Comparison of ENCODE assay signal across 10 cellular contexts in the genomic region with DNA sequence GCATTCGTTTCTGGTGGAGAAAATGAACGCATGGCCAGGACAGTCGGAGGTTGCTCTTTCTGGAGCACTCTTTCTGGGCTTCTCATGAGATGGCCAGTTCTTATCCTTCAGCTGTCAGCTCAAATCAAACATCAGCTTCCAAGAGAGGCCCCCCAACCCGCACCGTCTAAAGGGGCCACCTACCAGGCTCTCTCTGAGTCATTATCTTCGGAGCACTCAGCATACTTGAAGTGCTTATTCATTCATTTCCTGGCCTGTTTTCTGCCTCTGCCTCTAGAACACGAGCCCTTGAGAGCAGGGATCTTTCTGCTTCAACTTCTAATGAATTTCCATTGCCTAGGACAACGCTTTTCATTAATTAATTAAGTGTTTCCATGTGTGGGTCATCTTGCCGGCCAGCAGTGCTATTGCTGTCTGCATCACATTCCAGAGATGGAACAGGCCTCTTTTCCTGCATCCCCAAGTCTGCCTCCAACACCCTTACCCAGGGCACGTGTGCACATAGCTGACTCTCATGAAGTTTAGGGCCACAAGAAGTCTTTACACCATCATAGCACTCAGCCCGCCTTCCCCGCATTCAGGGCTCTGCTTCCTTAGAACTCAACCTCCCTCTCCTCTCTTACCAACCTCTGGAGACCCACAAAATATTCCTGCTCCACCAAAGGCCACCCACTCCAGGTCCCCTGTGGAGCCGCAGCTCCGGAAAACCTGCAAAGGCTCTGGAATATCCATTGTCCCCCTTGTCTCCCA. TPM values are rescaled to one million over a fixed set of nuclear protein-coding genes. Genes with fewer than 3 reads are reported as not detected.
A peak's percentile ranks its signal among the peaks of the same experiment; 100 is the strongest.
DNase-seq lines count a peak whose midpoint lies in the region; ATAC-seq, FAIRE-seq and TF ChIP-seq lines count a peak whose summit lies in the region.
"Had no signal": no experiment of that assay in that cellular context is flagged by ENCODE, and none has a peak within 500 bp of the region (broad histone marks: within the 10 kb centered on the region; RNA-seq: fewer than 3 reads in every experiment).

No MANE protein-coding gene starts in this region.

- no peak overlapping the region for H4K8ac ChIP-seq in neuronal stem cell (ENCODE audit: low read depth, low read length)

- H3K4me2 ChIP-seq in endothelial cell of umbilical vein (ENCODE audit: insufficient read depth, low read length) (no peak overlapping the region), neuronal stem cell (ENCODE audit: insufficient read depth, low read length, poor library complexity, severe bottlenecking) (no peak overlapping the region)

- H3K36me3 ChIP-seq in endothelial cell of umbilical vein (ENCODE audit: control insufficient read depth in 2 of 2, extremely low read depth in 1 of 2, insufficient read depth in 2 of 2, low read length in 2 of 2): no peaks in the 10 kb centered on the region
- H3K36me3 ChIP-seq in neuronal stem cell (replicated peaks in 1 of 2; ENCODE audit: control insufficient read depth in 2 of 2, insufficient read depth in 2 of 2, low read length in 2 of 2): no peaks in the 10 kb centered on the region

- H4K20me1 ChIP-seq in endothelial cell of umbilical vein (replicated peaks; ENCODE audit: control insufficient read depth, extremely low read depth, insufficient read depth, low read length): no peaks in the 10 kb centered on the region

- H2BK15ac ChIP-seq in neuronal stem cell (ENCODE audit: low read length): no peak overlapping the region

- intact Hi-C loops in endothelial cell of umbilical vein (cut with micrococcal nuclease): loop anchor here (1.0 kb wide), 1 partner anchor 15 kb away; no protein-coding TSS in a partner anchor

- peak; percentile 80 for DNase-seq in DMS79 treated with DMSO at 0.1 percent for 48 hours (lab: John Stamatoyannopoulos, UW)
- peak; percentile 18 for DNase-seq in NCI-H460 (ENCODE audit: extremely low read depth, low read depth)
- peak; percentile 52 for DNase-seq in endothelial cell of umbilical vein (ENCODE audit: low read depth, low spot score)
- no peak for DNase-seq in neuronal stem cell (ENCODE audit: low spot score)
- no peak for DNase-seq in activated gamma-delta T cell (lab: John Stamatoyannopoulos, UW)
- no peak for DNase-seq in D721Med (ENCODE audit: insufficient read length, low spot score)
- no peak for DNase-seq in activated CD8-positive, alpha-beta T cell treated with anti-CD3 and anti-CD28 coated beads, Interleukin-2, amount 10 ng/mL, durations not matched to agents 7 days and 5 days
- DNase-seq: activated gamma-delta T cell treated with Interleukin-2 at 50 U/mL for 16 hours, NCI-H82 had no signal

- no peak overlapping the region for H4K91ac ChIP-seq in neuronal stem cell (ENCODE audit: low read depth, low read length, poor library complexity)

- H3K4me1 Mint-ChIP-seq in activated CD8-positive, alpha-beta T cell treated with anti-CD3 and anti-CD28 coated beads, Interleukin-2, amount 10 ng/mL, durations not matched to agents 7 days and 5 days (ENCODE audit: low read depth): no peaks in the 10 kb centered on the region

- H3K27me3 ChIP-seq in endothelial cell of umbilical vein (ENCODE audit: control insufficient read depth in 2 of 2, insufficient read depth in 2 of 2, low read length in 2 of 2) (peaks cover 11 to 17% of the 10 kb centered on the region in 2 experiments), neuronal stem cell (ENCODE audit: control insufficient read depth in 3 of 3, insufficient read depth in 3 of 3, low read depth in 1 of 3, low read length in 3 of 3) (no peaks in the 10 kb centered on the region)

- H3K9me1 ChIP-seq in endothelial cell of umbilical vein (replicated peaks; ENCODE audit: control insufficient read depth, extremely low read depth, insufficient read depth, low read length): no peaks in the 10 kb centered on the region

- peak; percentile 96 for FAIRE-seq in endothelial cell of umbilical vein (lab: Jason Lieb, UNC)
- FAIRE-seq in D721Med (lab: Jason Lieb, UNC): no peak

- H3K79me2 ChIP-seq in endothelial cell of umbilical vein (ENCODE audit: control insufficient read depth, insufficient read depth, low read length): no peaks in the 10 kb centered on the region

- peak overlapping the region; percentile 68 for H3K18ac ChIP-seq in neuronal stem cell (ENCODE audit: low read length)

- CTCF ChIA-PET in endothelial cell of umbilical vein (lab: Charles Lee): interaction anchor here (1.2 to 10.7 kb wide), 6 partner anchors 8 to 102 kb away, joined by 3 to 528 read pairs (median 6); a partner anchor contains a TSS
- CTCF ChIA-PET in activated CD8-positive, alpha-beta T cell treated with anti-CD3 and anti-CD28 coated beads, Interleukin-2, amount 10 ng/mL, durations not matched to agents 7 days and 5 days (lab: Charles Lee): interaction anchor here (1.0 to 1.2 kb wide), 2 partner anchors 8 to 119 kb away, joined by 3 to 5 read pairs; no protein-coding TSS in a partner anchor

- H3K4me3 Mint-ChIP-seq in activated CD8-positive, alpha-beta T cell treated with anti-CD3 and anti-CD28 coated beads, Interleukin-2, amount 10 ng/mL, durations not matched to agents 7 days and 5 days: no peak overlapping the region

- H3K36me3 Mint-ChIP-seq in activated CD8-positive, alpha-beta T cell treated with anti-CD3 and anti-CD28 coated beads, Interleukin-2, amount 10 ng/mL, durations not matched to agents 7 days and 5 days (ENCODE audit: low read depth): no peaks in the 10 kb centered on the region

- H3K9me3 ChIP-seq in endothelial cell of umbilical vein (replicated peaks; ENCODE audit: control insufficient read depth, insufficient read depth, low read length) (no peaks in the 10 kb centered on the region), neuronal stem cell (replicated peaks in 1 of 2; ENCODE audit: control insufficient read depth in 2 of 2, insufficient read depth in 1 of 2, low read depth in 1 of 2, low read length in 2 of 2) (no peaks in the 10 kb centered on the region)

- POLR2A ChIA-PET in endothelial cell of umbilical vein (lab: Charles Lee): no interaction called here
- POLR2A ChIA-PET in activated CD8-positive, alpha-beta T cell treated with anti-CD3 and anti-CD28 coated beads, Interleukin-2, amount 10 ng/mL, durations not matched to agents 7 days and 5 days (lab: Charles Lee): no interaction called here

- ATAC-seq in HG03457 (IDR thresholded peaks at IDR 0.05; ENCODE audit: unreplicated experiment): no peak
- no peak for ATAC-seq in activated CD8-positive, alpha-beta T cell treated with anti-CD3 and anti-CD28 coated beads, Interleukin-2, amount 10 ng/mL, durations not matched to agents 7 days and 5 days

- H3K27me3 Mint-ChIP-seq in activated CD8-positive, alpha-beta T cell treated with anti-CD3 and anti-CD28 coated beads, Interleukin-2, amount 10 ng/mL, durations not matched to agents 7 days and 5 days (ENCODE audit: low read depth): peaks cover 59% of the 10 kb centered on the region

- no CpG with 5 or more reads among the region's 14 CpGs for WGBS in neuronal stem cell (ENCODE audit: extremely low coverage in 2 of 2, insufficient read length in 2 of 2, insufficient replicate concordance in 1 of 2), 2 donors

- H3K4me3 ChIP-seq in endothelial cell of umbilical vein (replicated peaks in 1 of 3; ENCODE audit: insufficient read depth in 1 of 3, low read depth in 1 of 3, low read length in 3 of 3) (no peak overlapping the region), neuronal stem cell (ENCODE audit: low read length in 2 of 2) (no peak overlapping the region)

- no peak overlapping the region for H3K27ac Mint-ChIP-seq in activated CD8-positive, alpha-beta T cell treated with anti-CD3 and anti-CD28 coated beads, Interleukin-2, amount 10 ng/mL, durations not matched to agents 7 days and 5 days

- no TSS peak for BruUV-seq in endothelial cell of umbilical vein (replicated peaks; lab: Mats Ljungman, UMichigan)

- H3K9ac ChIP-seq in endothelial cell of umbilical vein (replicated peaks; ENCODE audit: extremely low read depth, insufficient read depth, low read length) (no peak overlapping the region), neuronal stem cell (ENCODE audit: low read depth, low read length, poor library complexity) (no peak overlapping the region)

- H3K79me1 ChIP-seq in neuronal stem cell (ENCODE audit: low read depth, low read length): no peaks in the 10 kb centered on the region

- H3K4ac ChIP-seq in neuronal stem cell (ENCODE audit: low read length): no peak overlapping the region

- H3K4me1 ChIP-seq in endothelial cell of umbilical vein (ENCODE audit: control insufficient read depth, extremely low read depth, insufficient read depth, low read length) (peaks cover 10% of the 10 kb centered on the region), neuronal stem cell (ENCODE audit: control insufficient read depth in 2 of 2, insufficient read depth in 1 of 2, low read depth in 1 of 2, low read length in 2 of 2) (peaks cover 7 to 56% of the 10 kb centered on the region in 2 donors)

- H3K23ac ChIP-seq in neuronal stem cell (ENCODE audit: low read depth, low read length, poor library complexity): no peak overlapping the region

- H2AFZ ChIP-seq in endothelial cell of umbilical vein (ENCODE audit: low read depth, low read length) (no peak overlapping the region), neuronal stem cell (ENCODE audit: low read length) (peak overlapping the region; percentile 58)

- H2BK12ac ChIP-seq in neuronal stem cell (ENCODE audit: low read length): no peak overlapping the region

- H2BK5ac ChIP-seq in neuronal stem cell (ENCODE audit: low read length): no peak overlapping the region

- H2BK120ac ChIP-seq in neuronal stem cell (ENCODE audit: low read depth, low read length): no peak overlapping the region

- H3K14ac ChIP-seq in neuronal stem cell (ENCODE audit: low read length): no peak overlapping the region

- dilution Hi-C loops in endothelial cell of umbilical vein (cut with MboI; ENCODE audit: extremely low pct_ligation_motif_present, low sequenced_read_pairs): loop anchor here (25.0 kb wide), 1 partner anchor 103 kb away; a partner anchor contains a TSS

- H2AK5ac ChIP-seq in neuronal stem cell (ENCODE audit: low read depth, low read length): no peak overlapping the region

- H3K27ac ChIP-seq in endothelial cell of umbilical vein (ENCODE audit: insufficient read depth, low read depth, low read length): no peak overlapping the region
- no peak overlapping the region for H3K27ac ChIP-seq in neuronal stem cell (replicated peaks; ENCODE audit: low read length)

- H3K9me3 Mint-ChIP-seq in activated CD8-positive, alpha-beta T cell treated with anti-CD3 and anti-CD28 coated beads, Interleukin-2, amount 10 ng/mL, durations not matched to agents 7 days and 5 days (ENCODE audit: insufficient read depth): no peaks in the 10 kb centered on the region

- no peak for TF ChIP-seq POLR2A in endothelial cell of umbilical vein (IDR thresholded peaks at IDR 0.05; ENCODE audit: low read depth, low read length)

- TF ChIP-seq CTCF in endothelial cell of umbilical vein (IDR thresholded peaks at IDR 0.05; ENCODE audit: extremely low read depth in 1 of 2, insufficient read depth in 1 of 2, low read depth in 1 of 2, low read length in 2 of 2) (no peak), D721Med (IDR thresholded peaks at IDR 0.05; ENCODE audit: insufficient read depth, missing control alignments) (no peak)

RNA-seq across cellular contexts. Expression of a gene that starts 52.1 kb away (rescaled TPM):
- total RNA-seq in NCI-H460 (2014; rRNA removed; shearing (Covaris generic)): not detected in 2 replicates
- not detected in 2 replicates for polyA plus RNA-seq in NCI-H460 (2014; cell fraction: nucleus; rRNA removed)
- 73.0 and 95.2 TPM in 2 replicates for total RNA-seq in endothelial cell of umbilical vein
- 83.4 and 98.9 TPM in 2 replicates for polyA plus RNA-seq in endothelial cell of umbilical vein
- 72.2 and 80.1 TPM in 2 replicates for polyA plus RNA-seq in endothelial cell of umbilical vein (2011; cell fraction: cytosol; rRNA removed)
- polyA plus RNA-seq in endothelial cell of umbilical vein (2011; cell fraction: nucleus; rRNA removed): 31.8 and 35.0 TPM in 2 replicates
- 72.6 and 111 TPM in 2 replicates for polyA plus RNA-seq in endothelial cell of umbilical vein (2012)
- polyA minus RNA-seq in endothelial cell of umbilical vein: 112 and 124 TPM in 2 replicates
- polyA minus RNA-seq in endothelial cell of umbilical vein (2011; cell fraction: cytosol; rRNA and poly(A)+ RNA removed): not detected
- polyA minus RNA-seq in endothelial cell of umbilical vein (2011; cell fraction: nucleus; rRNA and poly(A)+ RNA removed): 12.2 and 16.6 TPM in 2 replicates
- 0.15 TPM for polyA plus RNA-seq in neuronal stem cell (2013, experiment 1 of 2)
- 0.10 TPM for polyA plus RNA-seq in neuronal stem cell (2013, experiment 2 of 2)
- 100 to 1,000 TPM; 407 to 413 TPM for total RNA-seq in activated CD8-positive, alpha-beta T cell treated with anti-CD3 and anti-CD28 coated beads, Interleukin-2, amount 10 ng/mL, durations not matched to agents 7 days and 5 days

Comparison
In these comparisons a context has a peak if more than half of its experiments do, and no peak if none do; other contexts are left out.
1. DNase-seq: peak in DMS79 treated with DMSO at 0.1 percent for 48 hours (single experiment), NCI-H460 (single experiment) and endothelial cell of umbilical vein (single experiment); none in neuronal stem cell (single experiment), activated gamma-delta T cell (single experiment), D721Med (single experiment) and activated CD8-positive, alpha-beta T cell treated with anti-CD3 and anti-CD28 coated beads, Interleukin-2, amount 10 ng/mL, durations not matched to agents 7 days and 5 days (single experiment).
2. RNA of a gene that starts 52.1 kb away (total RNA-seq): 407 to 413 TPM in activated CD8-positive, alpha-beta T cell treated with anti-CD3 and anti-CD28 coated beads, Interleukin-2, amount 10 ng/mL, durations not matched to agents 7 days and 5 days and 73.0 to 95.2 TPM in endothelial cell of umbilical vein; not detected in NCI-H460; every median in the first group is over 10 times any median in the second.